17 cellular contexts compared by ENCODE assay signal in genomic region chr6:13847651-13848050, GRCh38. TPM values are rescaled to one million over a fixed set of nuclear protein-coding genes. Genes with fewer than 3 reads are reported as not detected.
DNase-seq lines count a peak whose midpoint lies in the region; ATAC-seq, FAIRE-seq and TF ChIP-seq lines count a peak whose summit lies in the region.
"Had no signal": no experiment of that assay in that cellular context is flagged by ENCODE, and none has a peak within 500 bp of the region (broad histone marks: within the 10 kb centered on the region; RNA-seq: fewer than 3 reads in every experiment).

No MANE protein-coding gene starts in this region.

- no peak overlapping the region for H3K4me3 Mint-ChIP-seq in activated CD8-positive, alpha-beta T cell treated with anti-CD3 and anti-CD28 coated beads, Interleukin-2, amount 10 ng/mL, durations not matched to agents 7 days and 5 days
- no peak overlapping the region for H3K4me3 Mint-ChIP-seq in activated CD8-positive, alpha-beta T cell treated with anti-CD3 and anti-CD28 coated beads for 36 hours
- H3K4me3 Mint-ChIP-seq in neural progenitor cell: no peak overlapping the region
- H3K4me3 Mint-ChIP-seq: CD14-positive monocyte had no signal

- 96% methylated on average over 5 of the region's 5 CpGs for WGBS in esophagus muscularis mucosa

- H3K36me3 Mint-ChIP-seq in activated CD8-positive, alpha-beta T cell treated with anti-CD3 and anti-CD28 coated beads, Interleukin-2, amount 10 ng/mL, durations not matched to agents 7 days and 5 days (ENCODE audit: low read depth): no peaks in the 10 kb centered on the region
- no peaks in the 10 kb centered on the region for H3K36me3 Mint-ChIP-seq in activated CD8-positive, alpha-beta T cell treated with anti-CD3 and anti-CD28 coated beads for 36 hours (ENCODE audit: low read depth)
- no peaks in the 10 kb centered on the region for H3K36me3 Mint-ChIP-seq in neural progenitor cell
- H3K36me3 Mint-ChIP-seq: CD14-positive monocyte had no signal

- H3K9me3 ChIP-seq in esophagus muscularis mucosa (no peaks in the 10 kb centered on the region), neural progenitor cell (ENCODE audit: low read depth) (no peaks in the 10 kb centered on the region)

- H3K4me2 ChIP-seq in neural progenitor cell: peak overlapping the region; percentile 42

- FAIRE-seq in frontal cortex (lab: Jason Lieb, UNC): no peak
- FAIRE-seq: HTR-8/SVneo had no signal

- POLR2A ChIA-PET in activated CD8-positive, alpha-beta T cell treated with anti-CD3 and anti-CD28 coated beads, Interleukin-2, amount 10 ng/mL, durations not matched to agents 7 days and 5 days (lab: Charles Lee): no interaction called here
- POLR2A ChIA-PET in activated CD8-positive, alpha-beta T cell treated with anti-CD3 and anti-CD28 coated beads for 36 hours (lab: Charles Lee): no interaction called here

- H4K20me1 ChIP-seq in neural progenitor cell (ENCODE audit: low read depth): no peaks in the 10 kb centered on the region

- intact Hi-C loops in activated CD8-positive, alpha-beta T cell treated with anti-CD3 and anti-CD28 coated beads for 36 hours (cut with micrococcal nuclease): no loop called here
- intact Hi-C loops in esophagus muscularis mucosa (cut with DNase I): no loop called here

- ATAC-seq in activated CD8-positive, alpha-beta T cell treated with anti-CD3 and anti-CD28 coated beads, Interleukin-2, amount 10 ng/mL, durations not matched to agents 7 days and 5 days: no peak
- no peak for ATAC-seq in activated CD8-positive, alpha-beta T cell treated with anti-CD3 and anti-CD28 coated beads for 36 hours
- ATAC-seq in GM21717 (IDR thresholded peaks at IDR 0.05; ENCODE audit: unreplicated experiment): no peak

- H3K4me1 ChIP-seq in esophagus muscularis mucosa (peaks cover 0 to 8% (median 4%) of the 10 kb centered on the region in 4 donors), neural progenitor cell (peaks cover 28% of the 10 kb centered on the region)

- CTCF ChIA-PET in activated CD8-positive, alpha-beta T cell treated with anti-CD3 and anti-CD28 coated beads, Interleukin-2, amount 10 ng/mL, durations not matched to agents 7 days and 5 days (lab: Charles Lee): no interaction called here
- CTCF ChIA-PET in activated CD8-positive, alpha-beta T cell treated with anti-CD3 and anti-CD28 coated beads for 36 hours (lab: Charles Lee): interaction anchor here (1.1 kb wide), 1 partner anchor 53 kb away, joined by 3 read pairs; no protein-coding TSS in a partner anchor

- H3K27me3 Mint-ChIP-seq in activated CD8-positive, alpha-beta T cell treated with anti-CD3 and anti-CD28 coated beads, Interleukin-2, amount 10 ng/mL, durations not matched to agents 7 days and 5 days (ENCODE audit: low read depth): peaks cover 9% of the 10 kb centered on the region
- H3K27me3 Mint-ChIP-seq in activated CD8-positive, alpha-beta T cell treated with anti-CD3 and anti-CD28 coated beads for 36 hours: peaks cover 3% of the 10 kb centered on the region
- H3K27me3 Mint-ChIP-seq in neural progenitor cell (ENCODE audit: insufficient read depth, low read depth): no peaks in the 10 kb centered on the region

- no peak overlapping the region for H3K4me3 ChIP-seq in esophagus muscularis mucosa
- H3K4me3 ChIP-seq in neural progenitor cell: no peak overlapping the region

- no peak for TF ChIP-seq POLR2A in esophagus muscularis mucosa (IDR thresholded peaks at IDR 0.05; ENCODE audit: low read depth)

- no peaks in the 10 kb centered on the region for H3K4me1 Mint-ChIP-seq in activated CD8-positive, alpha-beta T cell treated with anti-CD3 and anti-CD28 coated beads, Interleukin-2, amount 10 ng/mL, durations not matched to agents 7 days and 5 days (ENCODE audit: low read depth)
- H3K4me1 Mint-ChIP-seq in activated CD8-positive, alpha-beta T cell treated with anti-CD3 and anti-CD28 coated beads for 36 hours (ENCODE audit: low read depth): no peaks in the 10 kb centered on the region
- peaks cover 25% of the 10 kb centered on the region for H3K4me1 Mint-ChIP-seq in neural progenitor cell
- H3K4me1 Mint-ChIP-seq: CD14-positive monocyte had no signal

- peaks cover 0 to 1% (median 0%) of the 10 kb centered on the region in 4 donors for H3K27me3 ChIP-seq in esophagus muscularis mucosa
- H3K27me3 ChIP-seq in neural progenitor cell: no peaks in the 10 kb centered on the region

- H3F3A ChIP-seq in neural progenitor cell (ENCODE audit: low read depth): peaks cover 22% of the 10 kb centered on the region

- no peaks in the 10 kb centered on the region for H3K9me3 Mint-ChIP-seq in activated CD8-positive, alpha-beta T cell treated with anti-CD3 and anti-CD28 coated beads, Interleukin-2, amount 10 ng/mL, durations not matched to agents 7 days and 5 days (ENCODE audit: insufficient read depth)
- H3K9me3 Mint-ChIP-seq in activated CD8-positive, alpha-beta T cell treated with anti-CD3 and anti-CD28 coated beads for 36 hours: no peaks in the 10 kb centered on the region
- no peaks in the 10 kb centered on the region for H3K9me3 Mint-ChIP-seq in neural progenitor cell

- H3K9ac ChIP-seq in neural progenitor cell: no peak overlapping the region

- TF ChIP-seq CTCF in activated CD8-positive, alpha-beta T cell treated with anti-CD3 and anti-CD28 coated beads for 36 hours (IDR thresholded peaks at IDR 0.05): no peak
- TF ChIP-seq CTCF in esophagus muscularis mucosa (IDR thresholded peaks at IDR 0.05): no peak
- TF ChIP-seq CTCF in neural progenitor cell (IDR thresholded peaks at IDR 0.05): no peak

- H3K79me2 ChIP-seq in neural progenitor cell (ENCODE audit: low read depth): no peaks in the 10 kb centered on the region

- H3K27ac ChIP-seq in esophagus muscularis mucosa (replicated peaks in 1 of 4) (no peak overlapping the region), neural progenitor cell (no peak overlapping the region)
- H3K27ac ChIP-seq: HL-60 had no signal

- H2AFZ ChIP-seq in neural progenitor cell (replicated peaks): no peak overlapping the region

- no peak overlapping the region for H3K27ac Mint-ChIP-seq in activated CD8-positive, alpha-beta T cell treated with anti-CD3 and anti-CD28 coated beads, Interleukin-2, amount 10 ng/mL, durations not matched to agents 7 days and 5 days
- no peak overlapping the region for H3K27ac Mint-ChIP-seq in activated CD8-positive, alpha-beta T cell treated with anti-CD3 and anti-CD28 coated beads for 36 hours
- H3K27ac Mint-ChIP-seq in neural progenitor cell: peak overlapping the region; percentile 25
- H3K27ac Mint-ChIP-seq: CD14-positive monocyte had no signal

- no peak for TF ChIP-seq EP300 in esophagus muscularis mucosa (IDR thresholded peaks at IDR 0.05)

- peak; percentile 8 for DNase-seq in activated CD8-positive, alpha-beta T cell treated with anti-CD3 and anti-CD28 coated beads, Interleukin-2, amount 10 ng/mL, durations not matched to agents 7 days and 5 days
- DNase-seq in activated CD8-positive, alpha-beta T cell treated with anti-CD3 and anti-CD28 coated beads for 36 hours: no peak
- peak; percentile 34 for DNase-seq in esophagus muscularis mucosa (ENCODE audit: extremely low spot score)
- DNase-seq in neural progenitor cell (ENCODE audit: low spot score): no peak
- DNase-seq in HPDE6-E6E7 (ENCODE audit: extremely low spot score): no peak
- no peak for DNase-seq in frontal cortex (ENCODE audit: low spot score in 2 of 2)
- no peak for DNase-seq in iPS-NIHi7 (ENCODE audit: extremely low spot score)
- DNase-seq: 8988T, DMS79, HCEC 1CT, NCI-H1105, NCI-H1694, Right ventricle myocardium superior had no signal

- H3K36me3 ChIP-seq in esophagus muscularis mucosa (no peaks in the 10 kb centered on the region), neural progenitor cell (no peaks in the 10 kb centered on the region)

RNA-seq across cellular contexts. Expression of gene MCUR1, which starts 33.3 kb away (rescaled TPM):
- 10 to 100 TPM; 29.7 to 30.3 TPM for total RNA-seq in activated CD8-positive, alpha-beta T cell treated with anti-CD3 and anti-CD28 coated beads, Interleukin-2, amount 10 ng/mL, durations not matched to agents 7 days and 5 days
- total RNA-seq in activated CD8-positive, alpha-beta T cell treated with anti-CD3 and anti-CD28 coated beads for 36 hours: 10 to 100 TPM; 34.8 to 38.0 TPM
- 10 to 100 TPM in 3 of 4 donors, 1 to 10 TPM in 1; 7.8 to 19.1 (median 17.9) TPM for total RNA-seq in esophagus muscularis mucosa
- 15.9 and 16.2 TPM in 2 replicates for total RNA-seq in neural progenitor cell (ENCODE audit: low replicate concordance)
- total RNA-seq in frontal cortex: 25.3 TPM

Comparison
In these comparisons a context has a peak if more than half of its experiments do, and no peak if none do; other contexts are left out.
1. DNase-seq: peak in activated CD8-positive, alpha-beta T cell treated with anti-CD3 and anti-CD28 coated beads, Interleukin-2, amount 10 ng/mL, durations not matched to agents 7 days and 5 days (single experiment) and esophagus muscularis mucosa (single experiment); none in activated CD8-positive, alpha-beta T cell treated with anti-CD3 and anti-CD28 coated beads for 36 hours (single experiment), neural progenitor cell (single experiment), HPDE6-E6E7 (single experiment), frontal cortex (0 of 2) and iPS-NIHi7 (single experiment).